Comparison of ENCODE assay signal across 1 cellular context in the genomic region with DNA sequence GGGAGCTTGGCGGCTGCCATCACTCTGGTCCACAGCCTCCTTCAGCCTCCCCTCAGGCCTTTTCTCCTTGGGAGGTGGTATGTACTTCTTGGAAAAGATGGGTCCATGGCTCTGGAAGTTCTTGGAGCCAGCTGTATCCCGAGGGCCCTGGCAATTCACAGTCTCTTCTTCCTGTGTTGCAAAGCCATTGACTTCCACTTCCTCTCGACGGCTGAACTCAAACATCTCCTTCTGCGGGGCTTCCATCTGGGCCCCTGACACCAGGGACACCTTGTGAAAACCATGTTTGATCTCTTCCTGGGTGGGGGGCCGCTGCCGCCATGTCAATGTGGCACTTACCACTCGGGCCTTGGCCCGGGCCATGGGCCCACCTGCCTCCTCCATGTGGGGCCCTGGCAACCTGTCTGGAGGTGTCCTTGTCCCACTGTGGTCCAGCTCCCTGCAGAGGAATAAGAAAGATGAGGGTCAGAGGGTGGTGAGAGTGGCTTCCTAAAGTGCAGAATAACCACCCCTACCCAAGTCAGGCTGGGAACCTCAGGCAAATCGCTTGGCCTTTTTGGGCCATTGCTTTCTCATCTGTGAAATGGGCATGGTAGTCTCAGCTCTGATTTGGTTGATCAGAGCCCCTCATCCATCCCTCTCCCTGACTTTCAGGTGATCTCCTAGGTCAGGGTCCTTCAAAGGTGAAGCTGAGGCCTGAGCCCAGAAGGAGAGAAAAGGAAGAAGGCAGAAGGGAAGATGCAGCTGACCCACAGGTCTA.
TF ChIP-seq lines count a peak whose summit lies in the region.

No MANE protein-coding gene starts in this region.

TF ChIP-seq in HepG2, 621 proteins besides CTCF, POLR2A, EP300 and RAD21:
- TF ChIP-seq ZMYM3 (CRISPR knock-in tag; IDR thresholded peaks at IDR 0.05) = 0 out of 2 replicates have a peak, but pooled peaks have one; percentile 39
- TF ChIP-seq ZNF629 (CRISPR knock-in tag; conservative IDR thresholded peaks at IDR 0.05) = peak; percentile 82
- TF ChIP-seq RFX1 (IDR thresholded peaks at IDR 0.05) = no peak
